In the genomic region with DNA sequence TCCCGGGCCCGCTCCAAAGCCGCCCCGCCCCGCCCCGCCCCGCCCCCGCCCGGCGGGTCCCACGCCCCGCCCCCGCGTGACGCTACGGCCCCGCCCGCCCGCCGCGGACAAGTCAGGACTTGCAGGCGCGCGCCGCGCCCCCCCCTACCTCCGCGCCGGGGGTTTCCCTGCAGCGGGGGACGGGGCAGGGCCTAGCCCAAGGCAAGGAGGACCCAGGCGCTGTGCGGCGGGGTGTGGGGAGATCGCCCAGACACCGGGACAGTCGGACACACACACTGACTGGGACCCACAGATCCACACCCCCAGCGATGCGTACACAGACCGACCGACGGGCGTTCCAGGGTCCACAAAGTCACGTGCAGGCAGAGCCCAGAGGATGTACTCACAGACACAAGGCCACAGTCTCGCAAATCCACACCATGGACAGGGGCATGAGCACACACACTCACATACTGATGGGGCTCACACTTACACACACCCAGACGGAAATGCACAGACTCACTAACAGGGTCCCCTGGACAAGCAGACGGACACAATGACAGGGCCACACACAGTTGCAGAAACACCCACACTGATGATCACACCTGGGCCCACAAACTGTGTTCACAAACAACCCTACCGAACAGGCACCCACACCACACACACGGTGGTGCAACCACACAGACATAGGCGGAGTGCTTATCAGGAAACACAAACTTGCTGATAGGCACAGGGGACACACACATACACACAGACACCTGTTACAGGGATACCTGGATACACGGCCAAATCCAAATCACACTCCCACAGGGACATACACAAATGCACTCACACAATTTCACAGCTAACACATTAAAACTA, we compare ENCODE assay signal across 1 cellular context.
TF ChIP-seq lines count a peak whose summit lies in the region.

No MANE protein-coding gene starts in this region.

TF ChIP-seq in HCT116, 20 proteins besides CTCF, POLR2A, EP300 and RAD21 (continued from another document):
- TF ChIP-seq, protein P1, sequence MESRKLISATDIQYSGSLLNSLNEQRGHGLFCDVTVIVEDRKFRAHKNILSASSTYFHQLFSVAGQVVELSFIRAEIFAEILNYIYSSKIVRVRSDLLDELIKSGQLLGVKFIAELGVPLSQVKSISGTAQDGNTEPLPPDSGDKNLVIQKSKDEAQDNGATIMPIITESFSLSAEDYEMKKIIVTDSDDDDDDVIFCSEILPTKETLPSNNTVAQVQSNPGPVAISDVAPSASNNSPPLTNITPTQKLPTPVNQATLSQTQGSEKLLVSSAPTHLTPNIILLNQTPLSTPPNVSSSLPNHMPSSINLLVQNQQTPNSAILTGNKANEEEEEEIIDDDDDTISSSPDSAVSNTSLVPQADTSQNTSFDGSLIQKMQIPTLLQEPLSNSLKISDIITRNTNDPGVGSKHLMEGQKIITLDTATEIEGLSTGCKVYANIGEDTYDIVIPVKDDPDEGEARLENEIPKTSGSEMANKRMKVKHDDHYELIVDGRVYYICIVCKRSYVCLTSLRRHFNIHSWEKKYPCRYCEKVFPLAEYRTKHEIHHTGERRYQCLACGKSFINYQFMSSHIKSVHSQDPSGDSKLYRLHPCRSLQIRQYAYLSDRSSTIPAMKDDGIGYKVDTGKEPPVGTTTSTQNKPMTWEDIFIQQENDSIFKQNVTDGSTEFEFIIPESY (IDR thresholded peaks at IDR 0.05; ENCODE audit: extremely low read depth, insufficient replicate concordance, low read length) = no peak
- TF ChIP-seq ELF1 (IDR thresholded peaks at IDR 0.05; ENCODE audit: borderline replicate concordance, low read depth) (no peak), CEBPB (IDR thresholded peaks at IDR 0.05; ENCODE audit: low read depth) (no peak), EGR1 (IDR thresholded peaks at IDR 0.05; ENCODE audit: low read depth) (peak; percentile 66; the same call in 1 of the 2 replicates), EZH2 (IDR thresholded peaks at IDR 0.05) (no peak), FOSL1 (IDR thresholded peaks at IDR 0.05; ENCODE audit: low read depth) (no peak), SIN3A (IDR thresholded peaks at IDR 0.05; ENCODE audit: low read depth) (no peak)
- TF ChIP-seq, protein P2, sequence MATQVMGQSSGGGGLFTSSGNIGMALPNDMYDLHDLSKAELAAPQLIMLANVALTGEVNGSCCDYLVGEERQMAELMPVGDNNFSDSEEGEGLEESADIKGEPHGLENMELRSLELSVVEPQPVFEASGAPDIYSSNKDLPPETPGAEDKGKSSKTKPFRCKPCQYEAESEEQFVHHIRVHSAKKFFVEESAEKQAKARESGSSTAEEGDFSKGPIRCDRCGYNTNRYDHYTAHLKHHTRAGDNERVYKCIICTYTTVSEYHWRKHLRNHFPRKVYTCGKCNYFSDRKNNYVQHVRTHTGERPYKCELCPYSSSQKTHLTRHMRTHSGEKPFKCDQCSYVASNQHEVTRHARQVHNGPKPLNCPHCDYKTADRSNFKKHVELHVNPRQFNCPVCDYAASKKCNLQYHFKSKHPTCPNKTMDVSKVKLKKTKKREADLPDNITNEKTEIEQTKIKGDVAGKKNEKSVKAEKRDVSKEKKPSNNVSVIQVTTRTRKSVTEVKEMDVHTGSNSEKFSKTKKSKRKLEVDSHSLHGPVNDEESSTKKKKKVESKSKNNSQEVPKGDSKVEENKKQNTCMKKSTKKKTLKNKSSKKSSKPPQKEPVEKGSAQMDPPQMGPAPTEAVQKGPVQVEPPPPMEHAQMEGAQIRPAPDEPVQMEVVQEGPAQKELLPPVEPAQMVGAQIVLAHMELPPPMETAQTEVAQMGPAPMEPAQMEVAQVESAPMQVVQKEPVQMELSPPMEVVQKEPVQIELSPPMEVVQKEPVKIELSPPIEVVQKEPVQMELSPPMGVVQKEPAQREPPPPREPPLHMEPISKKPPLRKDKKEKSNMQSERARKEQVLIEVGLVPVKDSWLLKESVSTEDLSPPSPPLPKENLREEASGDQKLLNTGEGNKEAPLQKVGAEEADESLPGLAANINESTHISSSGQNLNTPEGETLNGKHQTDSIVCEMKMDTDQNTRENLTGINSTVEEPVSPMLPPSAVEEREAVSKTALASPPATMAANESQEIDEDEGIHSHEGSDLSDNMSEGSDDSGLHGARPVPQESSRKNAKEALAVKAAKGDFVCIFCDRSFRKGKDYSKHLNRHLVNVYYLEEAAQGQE (IDR thresholded peaks at IDR 0.05; ENCODE audit: low read depth) = no peak
